ENCODE assay signal across 15 cellular contexts in the genomic region with DNA sequence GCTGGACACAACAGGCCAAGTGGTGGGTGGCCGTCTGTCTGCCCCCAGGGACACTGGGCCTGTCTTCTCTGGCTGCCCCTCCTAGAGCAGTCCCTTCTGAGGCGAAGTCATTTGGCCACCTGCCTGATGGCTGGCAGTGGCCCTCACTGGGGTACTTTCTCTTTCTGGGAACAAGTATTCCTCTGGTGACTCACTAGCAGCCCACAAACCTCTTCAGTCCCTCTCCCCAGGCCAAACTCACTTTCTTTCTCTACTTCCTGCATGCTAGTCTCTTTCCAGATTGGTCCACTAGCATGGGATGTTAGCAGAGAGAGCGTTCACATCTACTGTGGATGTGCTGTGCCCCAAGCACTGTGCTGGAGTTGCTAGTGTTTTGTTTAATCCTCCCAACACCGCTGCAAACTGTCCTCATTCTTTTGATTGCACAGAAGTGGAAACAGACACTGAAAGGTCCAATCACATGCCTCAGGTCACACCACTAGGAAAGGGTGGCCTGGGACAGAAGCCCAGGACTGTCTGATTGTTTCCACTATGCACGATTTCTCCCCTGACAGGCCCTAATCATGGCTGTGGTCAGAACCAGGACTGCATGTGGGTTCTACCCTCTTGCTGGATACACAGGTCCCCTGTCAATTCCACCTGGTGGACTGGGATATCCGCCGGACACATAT. TPM values are rescaled to one million over a fixed set of nuclear protein-coding genes. Genes with fewer than 3 reads are reported as not detected.
DNase-seq lines count a peak whose midpoint lies in the region; FAIRE-seq and TF ChIP-seq lines count a peak whose summit lies in the region.
"Had no signal": no experiment of that assay in that cellular context is flagged by ENCODE, and none has a peak within 500 bp of the region (broad histone marks: within the 10 kb centered on the region; RNA-seq: fewer than 3 reads in every experiment).

No MANE protein-coding gene starts in this region.

- TF ChIP-seq POLR2A in transverse colon (IDR thresholded peaks at IDR 0.05) = no peak

- H3K27me3 Mint-ChIP-seq in brain = peaks cover 45% of the 10 kb centered on the region

- TF ChIP-seq CTCF in brain (conservative IDR thresholded peaks at IDR 0.05) = no peak
- no peak for TF ChIP-seq CTCF in transverse colon (IDR thresholded peaks at IDR 0.05)
- no peak for TF ChIP-seq CTCF in D721Med (IDR thresholded peaks at IDR 0.05; ENCODE audit: insufficient read depth, missing control alignments)

- peak overlapping the region in 1 of 5 experiments; percentile 59 for H3K4me3 Mint-ChIP-seq in brain
- H3K4me3 Mint-ChIP-seq: activated CD4-positive, alpha-beta T cell treated with anti-CD3 and anti-CD28 coated beads for 36 hours; activated naive CD4-positive, alpha-beta T cell treated with anti-CD3 and anti-CD28 coated beads, Interleukin-2, amount 10 ng/mL, durations not matched to agents 7 days and 5 days had no signal

- H3K27me3 ChIP-seq in transverse colon = peaks cover 25% of the 10 kb centered on the region

- H3K9me3 Mint-ChIP-seq in brain = peaks cover 0 to 11% (median 3%) of the 10 kb centered on the region in 5 experiments
- H3K9me3 Mint-ChIP-seq: activated naive CD4-positive, alpha-beta T cell treated with anti-CD3 and anti-CD28 coated beads, Interleukin-2, amount 10 ng/mL, durations not matched to agents 7 days and 5 days had no signal

- H3K36me3 Mint-ChIP-seq in brain = no peaks in the 10 kb centered on the region
- H3K36me3 Mint-ChIP-seq: activated naive CD4-positive, alpha-beta T cell treated with anti-CD3 and anti-CD28 coated beads, Interleukin-2, amount 10 ng/mL, durations not matched to agents 7 days and 5 days had no signal

- H3K9me3 ChIP-seq in transverse colon = no peaks in the 10 kb centered on the region
- H3K9me3 ChIP-seq: lower lobe of right lung had no signal

- H3K27ac ChIP-seq in transverse colon = peak overlapping the region; percentile 27 to 76 (median 43)
- H3K27ac ChIP-seq: epithelial cell of prostate, lower lobe of right lung had no signal

- no peaks in the 10 kb centered on the region for H3K36me3 ChIP-seq in transverse colon
- H3K36me3 ChIP-seq: lower lobe of right lung had no signal

- no peak for FAIRE-seq in D721Med (lab: Jason Lieb, UNC)

- H3K4me3 ChIP-seq in transverse colon = no peak overlapping the region
- H3K4me3 ChIP-seq: lower lobe of right lung, spleen had no signal

- peaks cover 8 to 40% (median 27%) of the 10 kb centered on the region in 4 donors for H3K4me1 ChIP-seq in transverse colon

- peak; percentile 7 to 14 for DNase-seq in Kasumi-1 (lab: John Stamatoyannopoulos, UW)
- peak; percentile 63 for DNase-seq in iris pigment epithelial cell (ENCODE audit: low read depth)
- no peak for DNase-seq in transverse colon
- DNase-seq in NCI-H1694 treated with DMSO at 0.1 percent for 48 hours (lab: John Stamatoyannopoulos, UW) = no peak
- DNase-seq in D721Med (ENCODE audit: insufficient read length, low spot score) = no peak
- no peak for DNase-seq in NCI-H1930 (lab: John Stamatoyannopoulos, UW)
- DNase-seq: activated CD4-positive, alpha-beta T cell treated with anti-CD3 and anti-CD28 coated beads for 36 hours; activated naive CD4-positive, alpha-beta T cell treated with anti-CD3 and anti-CD28 coated beads, Interleukin-2, amount 10 ng/mL, durations not matched to agents 7 days and 5 days; DMS 273 treated with DMSO at 0.1 percent for 48 hours; H7; lower lobe of right lung; NCI-H187 treated with DMSO at 0.1 percent for 48 hours; spleen had no signal

- no peak for TF ChIP-seq EP300 in transverse colon (IDR thresholded peaks at IDR 0.05; ENCODE audit: low read depth)

- H3K4me1 Mint-ChIP-seq in brain = peaks cover 38% of the 10 kb centered on the region
- H3K4me1 Mint-ChIP-seq: activated CD4-positive, alpha-beta T cell treated with anti-CD3 and anti-CD28 coated beads for 36 hours had no signal

- 79 to 81% methylated on average over 2 to 7 of the region's 7 CpGs for WGBS in transverse colon (ENCODE audit: low coverage in 1 of 2), 2 donors

- intact Hi-C loops in transverse colon (cut with DNase I; ENCODE audit: low total_unique reads) = no loop called here

- peak overlapping the region in 3 of 5 experiments; percentile 2 to 85 (median 39) for H3K27ac Mint-ChIP-seq in brain
- H3K27ac Mint-ChIP-seq: activated CD4-positive, alpha-beta T cell treated with anti-CD3 and anti-CD28 coated beads for 36 hours; activated naive CD4-positive, alpha-beta T cell treated with anti-CD3 and anti-CD28 coated beads, Interleukin-2, amount 10 ng/mL, durations not matched to agents 7 days and 5 days had no signal

- in situ Hi-C loops in transverse colon (cut with MboI; ENCODE audit: low pct_ligation_motif_present in 1 of 4, low pct_unique_long_range_greater_than_20kb in 1 of 4, low sequenced_read_pairs in 3 of 4) = no loop called here

RNA-seq across cellular contexts. Expression of gene DYSF, which starts 5.2 kb away (rescaled TPM):
- 41.9 TPM for polyA plus RNA-seq in brain (ENCODE audit: insufficient read depth, low read depth, low replicate concordance)
- 10 to 100 TPM in 2 of 4 donors, 1 to 10 TPM in 2; 3.7 to 18.7 (median 10.6) TPM for total RNA-seq in transverse colon

Comparison
In these comparisons a context has a peak if more than half of its experiments do, and no peak if none do; other contexts are left out.
1. DNase-seq: peak in Kasumi-1 (2 of 2) and iris pigment epithelial cell (single experiment); none in transverse colon (single experiment), NCI-H1694 treated with DMSO at 0.1 percent for 48 hours (single experiment), D721Med (single experiment) and NCI-H1930 (0 of 2).